Comparison of ENCODE assay signal across 25 cellular contexts in genomic region chr3:33513262-33513863, GRCh38.
"Had no signal": no experiment of that assay in that cellular context is flagged by ENCODE, and none has a peak within 500 bp of the region (broad histone marks: within the 10 kb centered on the region; RNA-seq: fewer than 3 reads in every experiment).

No MANE protein-coding gene starts in this region.

- H3K9me3 Mint-ChIP-seq: activated naive CD4-positive, alpha-beta T cell treated with anti-CD3 and anti-CD28 coated beads for 36 hours; activated naive CD4-positive, alpha-beta T cell treated with anti-CD3 and anti-CD28 coated beads, Interleukin-2, amount 50 U/mL, for 24 hours; activated naive CD8-positive, alpha-beta T cell treated with anti-CD3 and anti-CD28 coated beads, Interleukin-2, amount 50 U/mL, for 24 hours; activated T-helper 2 cell treated with anti-CD3 and anti-CD28 coated beads, Interferon-gamma antibody, Interleukin-2, Interleukin-4, amounts not matched to agents 10 μg/mL and 5 μg/mL and 100 μg/mL, durations not matched to agents 14 hours and 24 hours and 36 hours had no signal

- H3K4me3 Mint-ChIP-seq: activated naive CD4-positive, alpha-beta T cell treated with anti-CD3 and anti-CD28 coated beads for 36 hours; activated naive CD4-positive, alpha-beta T cell treated with anti-CD3 and anti-CD28 coated beads, Interleukin-2, amount 50 U/mL, for 24 hours; activated naive CD8-positive, alpha-beta T cell treated with anti-CD3 and anti-CD28 coated beads for 36 hours; activated naive CD8-positive, alpha-beta T cell treated with anti-CD3 and anti-CD28 coated beads, Interleukin-2, amount 50 U/mL, for 24 hours had no signal

- H3K4me3 ChIP-seq: adrenal gland, body of pancreas, esophagus squamous epithelium, gastroesophageal sphincter had no signal

- H3K4me1 ChIP-seq: adrenal gland, body of pancreas, esophagus squamous epithelium, gastroesophageal sphincter had no signal

- ATAC-seq: activated naive CD8-positive, alpha-beta T cell treated with anti-CD3 and anti-CD28 coated beads, Interleukin-2, amount 50 U/mL, for 24 hours; body of pancreas; gastroesophageal sphincter had no signal

- H3K27ac Mint-ChIP-seq: activated naive CD4-positive, alpha-beta T cell treated with anti-CD3 and anti-CD28 coated beads for 36 hours; activated naive CD4-positive, alpha-beta T cell treated with anti-CD3 and anti-CD28 coated beads, Interleukin-2, amount 50 U/mL, for 24 hours; activated naive CD8-positive, alpha-beta T cell treated with anti-CD3 and anti-CD28 coated beads for 36 hours; activated naive CD8-positive, alpha-beta T cell treated with anti-CD3 and anti-CD28 coated beads, Interleukin-2, amount 50 U/mL, for 24 hours; activated T-helper 2 cell treated with anti-CD3 and anti-CD28 coated beads, Interferon-gamma antibody, Interleukin-2, Interleukin-4, amounts not matched to agents 10 μg/mL and 5 μg/mL and 100 μg/mL, durations not matched to agents 14 hours and 24 hours and 36 hours had no signal

- H3K4me1 Mint-ChIP-seq: activated naive CD4-positive, alpha-beta T cell treated with anti-CD3 and anti-CD28 coated beads, Interleukin-2, amount 50 U/mL, for 24 hours; activated naive CD8-positive, alpha-beta T cell treated with anti-CD3 and anti-CD28 coated beads for 36 hours had no signal

- H3K27ac ChIP-seq: adrenal gland, body of pancreas, epithelial cell of prostate, esophagus squamous epithelium, gastroesophageal sphincter had no signal

- H3K27me3 ChIP-seq: adrenal gland, body of pancreas, esophagus squamous epithelium, gastroesophageal sphincter had no signal

- H3K9me3 ChIP-seq: adrenal gland, body of pancreas, esophagus squamous epithelium, gastroesophageal sphincter had no signal

- H3K27me3 Mint-ChIP-seq: activated naive CD4-positive, alpha-beta T cell treated with anti-CD3 and anti-CD28 coated beads, Interleukin-2, amount 50 U/mL, for 24 hours; activated naive CD8-positive, alpha-beta T cell treated with anti-CD3 and anti-CD28 coated beads for 36 hours; activated naive CD8-positive, alpha-beta T cell treated with anti-CD3 and anti-CD28 coated beads, Interleukin-2, amount 50 U/mL, for 24 hours had no signal

- DNase-seq: activated CD4-positive, alpha-beta T cell treated with anti-CD3 and anti-CD28 coated beads for 4 hours; activated CD4-positive, alpha-beta T cell treated with anti-CD3 and anti-CD28 coated beads, Interleukin-2, amount 50 U/mL, for 1 hour; activated CD4-positive, alpha-beta T cell treated with anti-CD3 and anti-CD28 coated beads, Interleukin-2, amount 50 U/mL, for 48 hours; activated CD4-positive, CD25-positive, alpha-beta regulatory T cell; activated CD4-positive, CD25-positive, alpha-beta regulatory T cell treated with anti-CD3 and anti-CD28 coated beads, Interleukin-2, amount 50 U/mL, for 72 hours; activated CD8-positive, alpha-beta memory T cell treated with anti-CD3 and anti-CD28 coated beads, Interleukin-2, amount 50 U/mL, for 4 hours; activated effector memory CD4-positive, alpha-beta T cell treated with anti-CD3 and anti-CD28 coated beads, Interleukin-2, amount 50 U/mL, for 16 hours; activated naive CD4-positive, alpha-beta T cell treated with anti-CD3 and anti-CD28 coated beads for 36 hours; activated naive CD8-positive, alpha-beta T cell treated with anti-CD3 and anti-CD28 coated beads for 36 hours; activated naive CD8-positive, alpha-beta T cell treated with anti-CD3 and anti-CD28 coated beads, Interleukin-2, amount 50 U/mL, for 24 hours; activated T-cell treated with anti-CD3 and anti-CD28 coated beads, Interleukin-2, amount 50 U/mL, for 1 hour; adrenal gland; amygdala; aorta; body of pancreas; caudate nucleus; cortex of kidney; dermis blood vessel endothelial cell; effector CD8-positive, alpha-beta T cell; esophagus squamous epithelium; foreskin melanocyte had no signal
